34 cellular contexts compared by ENCODE assay signal in genomic region chr10:95683966-95684365, GRCh38.
"Had no signal": no experiment of that assay in that cellular context is flagged by ENCODE, and none has a peak within 500 bp of the region (broad histone marks: within the 10 kb centered on the region; RNA-seq: fewer than 3 reads in every experiment).

No MANE protein-coding gene starts in this region.

- H3K4me3 ChIP-seq: MG63 had no signal

- DNase-seq: Karpas-422, Kasumi-1, MG63, MM.1S, MV-4-11, NCI-H1048, NCI-H1092, NCI-H1092 treated with DMSO at 0.1 percent for 48 hours, NCI-H1105, NCI-H1105 treated with DMSO at 0.1 percent for 48 hours, NCI-H1417, NCI-H1417 treated with DMSO at 0.1 percent for 48 hours, NCI-H1436, NCI-H1436 treated with DMSO at 0.1 percent for 48 hours, NCI-H146, NCI-H1694, NCI-H1694 treated with DMSO at 0.1 percent for 48 hours, NCI-H187, NCI-H187 treated with DMSO at 0.1 percent for 48 hours, NCI-H1930, NCI-H2029, NCI-H2029 treated with DMSO at 0.1 percent for 48 hours, NCI-H2081, NCI-H2081 treated with DMSO at 0.1 percent for 48 hours, NCI-H2107, NCI-H2171, NCI-H2171 treated with DMSO at 0.1 percent for 48 hours, NCI-H2227 treated with DMSO at 0.1 percent for 48 hours, NCI-H226, NCI-H345, NCI-H446, NCI-H446 treated with DMSO at 0.1 percent for 48 hours, NCI-H510A, NCI-H510A treated with DMSO at 0.1 percent for 48 hours had no signal

- H3K9me3 ChIP-seq: MG63 had no signal

- H3K27me3 ChIP-seq: MG63 had no signal
